Comparison of ENCODE assay signal across 14 cellular contexts in genomic region chr4:121168865-121169281, GRCh38.
A peak's percentile ranks its signal among the peaks of the same experiment; 100 is the strongest.
DNase-seq lines count a peak whose midpoint lies in the region; ATAC-seq lines count a peak whose summit lies in the region.
"Had no signal": no experiment of that assay in that cellular context is flagged by ENCODE, and none has a peak within 500 bp of the region (broad histone marks: within the 10 kb centered on the region; RNA-seq: fewer than 3 reads in every experiment).

No MANE protein-coding gene starts in this region.

- peak overlapping the region; percentile 0 for H3K27ac Mint-ChIP-seq in stimulated activated naive CD8-positive, alpha-beta T cell treated with anti-CD3 and anti-CD28 coated beads, Interleukin-15, Interleukin-2, amounts not matched to agents 100 ng/mL and 50 ng/mL, for 24 hours

- no peaks in the 10 kb centered on the region for H3K9me3 ChIP-seq in effector memory CD4-positive, alpha-beta T cell (ENCODE audit: control insufficient read depth, low read length)

- no peak overlapping the region for H3K27ac ChIP-seq in effector memory CD4-positive, alpha-beta T cell (ENCODE audit: insufficient read depth, low read length, poor library complexity, severe bottlenecking)

- no peak for ATAC-seq in stimulated activated naive CD8-positive, alpha-beta T cell treated with anti-CD3 and anti-CD28 coated beads, Interleukin-15, Interleukin-2, amounts not matched to agents 100 U/mL and 50 U/mL, for 24 hours
- ATAC-seq in HG02610 (IDR thresholded peaks at IDR 0.05; ENCODE audit: unreplicated experiment) (peak; percentile 94), HG03521 (IDR thresholded peaks at IDR 0.05; ENCODE audit: unreplicated experiment) (peak; percentile 89)

- H3K27me3 Mint-ChIP-seq in stimulated activated naive CD8-positive, alpha-beta T cell treated with anti-CD3 and anti-CD28 coated beads, Interleukin-15, Interleukin-2, amounts not matched to agents 100 ng/mL and 50 ng/mL, for 24 hours = no peaks in the 10 kb centered on the region

- H3K4me1 ChIP-seq in effector memory CD4-positive, alpha-beta T cell (ENCODE audit: control insufficient read depth, insufficient read depth, low read length, poor library complexity, severe bottlenecking) = peaks cover 13% of the 10 kb centered on the region

- no peak for DNase-seq in stimulated activated naive CD8-positive, alpha-beta T cell treated with anti-CD3 and anti-CD28 coated beads, Interleukin-15, Interleukin-2, amounts not matched to agents 100 U/mL and 50 U/mL, for 24 hours
- DNase-seq in effector memory CD4-positive, alpha-beta T cell = no peak
- DNase-seq in NCI-H1048 (lab: John Stamatoyannopoulos, UW) (no peak), KBM-7 (no peak), T-helper 1 cell (no peak)
- DNase-seq: activated T-cell treated with anti-CD3 and anti-CD28 coated beads, Interleukin-2, amount 50 U/mL, for 48 hours; foreskin melanocyte; IMR-90; mesendoderm; NCI-H526; T-helper 9 cell had no signal

- in situ Hi-C loops in KBM-7 (cut with MboI; ENCODE audit: low pct_unique_long_range_greater_than_20kb, low sequenced_read_pairs) = no loop called here

- H3K36me3 Mint-ChIP-seq in stimulated activated naive CD8-positive, alpha-beta T cell treated with anti-CD3 and anti-CD28 coated beads, Interleukin-15, Interleukin-2, amounts not matched to agents 100 ng/mL and 50 ng/mL, for 24 hours (ENCODE audit: low read depth) = no peaks in the 10 kb centered on the region

- no peak overlapping the region for H3K4me3 Mint-ChIP-seq in stimulated activated naive CD8-positive, alpha-beta T cell treated with anti-CD3 and anti-CD28 coated beads, Interleukin-15, Interleukin-2, amounts not matched to agents 100 ng/mL and 50 ng/mL, for 24 hours

- H3K4me1 Mint-ChIP-seq in stimulated activated naive CD8-positive, alpha-beta T cell treated with anti-CD3 and anti-CD28 coated beads, Interleukin-15, Interleukin-2, amounts not matched to agents 100 ng/mL and 50 ng/mL, for 24 hours (ENCODE audit: low read depth) = peaks cover 58% of the 10 kb centered on the region

- no peak overlapping the region for H3K4me3 ChIP-seq in effector memory CD4-positive, alpha-beta T cell (ENCODE audit: insufficient read depth, low read depth, low read length, poor library complexity, severe bottlenecking)

- H3K9me3 Mint-ChIP-seq in stimulated activated naive CD8-positive, alpha-beta T cell treated with anti-CD3 and anti-CD28 coated beads, Interleukin-15, Interleukin-2, amounts not matched to agents 100 ng/mL and 50 ng/mL, for 24 hours = no peaks in the 10 kb centered on the region

- H3K36me3 ChIP-seq in effector memory CD4-positive, alpha-beta T cell (ENCODE audit: control insufficient read depth, insufficient read depth, low read length) = no peaks in the 10 kb centered on the region

- H3K27me3 ChIP-seq in effector memory CD4-positive, alpha-beta T cell (replicated peaks; ENCODE audit: control insufficient read depth, insufficient read depth, low read length, poor library complexity, severe bottlenecking) = no peaks in the 10 kb centered on the region
